7 cellular contexts compared by ENCODE assay signal in genomic region chr2:73736855-73737779, GRCh38.
DNase-seq lines count a peak whose midpoint lies in the region; ATAC-seq, FAIRE-seq and TF ChIP-seq lines count a peak whose summit lies in the region.

Gene TPRKB (minus strand): TSS chr2:73737345. CDS start chr2:73734569, 2,776 bp downstream.

- in situ Hi-C loops in astrocyte of the cerebellum (cut with HindIII; ENCODE audit: low sequenced_read_pairs) = no loop called here

- ATAC-seq in HG02981 (IDR thresholded peaks at IDR 0.05; ENCODE audit: unreplicated experiment) = peak; percentile 96

- FAIRE-seq in GM18507 (lab: Jason Lieb, UNC) = peak; percentile 95

- TF ChIP-seq CTCF in astrocyte of the cerebellum (IDR thresholded peaks at IDR 0.05; ENCODE audit: low read depth, low read length, missing control alignments) = no peak
- TF ChIP-seq CTCF in retinal pigment epithelial cell (conservative IDR thresholded peaks at IDR 0.05; ENCODE audit: low read depth, low read length) = no peak

- DNase-seq in GM18507 (ENCODE audit: extremely low spot score, insufficient read length, low read depth) = peak; percentile 98
- DNase-seq in NCI-H2029 treated with DMSO at 0.1 percent for 48 hours (lab: John Stamatoyannopoulos, UW) = peak; percentile 84
- DNase-seq in T-helper 9 cell = peak; percentile 88
- DNase-seq in astrocyte of the cerebellum (ENCODE audit: low read depth) = peak; percentile 91
- peak; percentile 91 to 92 for DNase-seq in hippocampal formation (lab: John Stamatoyannopoulos, UW)
- peak; percentile 90 for DNase-seq in retinal pigment epithelial cell (ENCODE audit: low read depth)

- H3K4me3 ChIP-seq in astrocyte of the cerebellum (ENCODE audit: low read depth, low read length) (peak within 1 kb of the TSS; percentile 62), retinal pigment epithelial cell (ENCODE audit: low read length) (peak within 1 kb of the TSS; percentile 98)

Comparison
In these comparisons a context has a peak if more than half of its experiments do, and no peak if none do; other contexts are left out.
1. Peak in every context shown above with its lines: DNase-seq, ATAC-seq and H3K4me3 ChIP-seq.